In the genomic region with DNA sequence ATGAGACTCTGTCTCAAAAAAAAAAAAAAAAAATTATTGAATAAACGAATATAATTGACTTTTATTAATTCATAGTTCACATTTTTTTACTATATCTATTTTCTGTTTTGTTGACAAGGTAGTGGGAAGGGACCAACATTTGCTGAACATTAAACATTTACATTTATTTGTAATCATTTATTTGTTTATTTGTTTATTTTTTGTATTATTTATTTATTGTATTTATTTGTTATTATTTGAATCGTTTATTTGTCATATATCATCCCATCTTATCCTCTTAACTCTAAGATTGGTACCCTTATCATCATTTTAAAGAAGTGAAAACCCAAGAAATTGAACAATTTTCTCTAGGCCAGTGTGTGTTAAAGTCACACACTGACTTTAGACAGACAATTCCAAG, we compare ENCODE assay signal across 8 cellular contexts.
"Had no signal": no experiment of that assay in that cellular context is flagged by ENCODE, and none has a peak within 500 bp of the region (broad histone marks: within the 10 kb centered on the region; RNA-seq: fewer than 3 reads in every experiment).

No MANE protein-coding gene starts in this region.

- H3K4me3 ChIP-seq: GM23338, K562 had no signal

- ATAC-seq: GM23338, K562 had no signal

- DNase-seq: H9, HCEC 1CT, IMR-90, KG1 had no signal

- FAIRE-seq: H1, HTR-8/SVneo, K562 had no signal
